Comparison of ENCODE assay signal across 29 cellular contexts in the genomic region with DNA sequence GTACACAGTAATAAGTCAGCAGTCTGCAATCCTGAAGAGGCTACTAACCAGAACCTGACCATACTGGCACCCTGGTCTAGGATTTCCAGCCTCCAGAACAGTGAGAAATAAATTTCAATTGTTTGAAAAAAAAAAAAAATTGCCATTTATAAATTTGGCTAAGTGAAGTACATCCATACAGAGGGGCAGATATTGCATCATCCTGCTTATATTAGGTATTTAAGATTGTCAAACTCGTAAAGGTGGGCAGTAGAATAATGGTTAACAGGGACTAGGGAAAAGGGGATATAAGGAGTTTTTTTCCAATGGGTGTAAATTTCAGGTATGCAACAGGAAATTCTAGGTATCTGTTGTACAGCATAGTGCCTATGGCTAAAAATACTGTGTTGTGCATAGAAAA.
"Had no signal": no experiment of that assay in that cellular context is flagged by ENCODE, and none has a peak within 500 bp of the region (broad histone marks: within the 10 kb centered on the region; RNA-seq: fewer than 3 reads in every experiment).

No MANE protein-coding gene starts in this region.

- H3K4me2 ChIP-seq: smooth muscle cell had no signal

- DNase-seq: naive thymus-derived CD8-positive, alpha-beta T cell; nephron progenitor cell; nucleus accumbens; pancreas; retina; right cardiac atrium; spleen; stimulated activated CD4-positive, alpha-beta T cell treated with anti-CD3 and anti-CD28 coated beads, Interleukin-12 subunit alpha, Interleukin-12 subunit beta, amount 100 ng/mL, for 4 hours; stimulated activated CD4-positive, alpha-beta T cell treated with anti-CD3 and anti-CD28 coated beads, Interleukin-1b, Interleukin-23, amount 100 ng/mL, for 48 hours; stimulated activated CD4-positive, alpha-beta T cell treated with anti-CD3 and anti-CD28 coated beads, Interleukin-4, amount 100 ng/mL, for 1 hour; stimulated activated CD4-positive, alpha-beta T cell treated with anti-CD3 and anti-CD28 coated beads, Interleukin-4, amount 100 ng/mL, for 4 hours; stimulated activated CD8-positive, alpha-beta memory T cell treated with anti-CD3 and anti-CD28 coated beads, Interleukin-4, amount 100 ng/mL, for 48 hours; stimulated activated naive CD4-positive, alpha-beta T cell; stimulated activated naive CD8-positive, alpha-beta T cell treated with anti-CD3 and anti-CD28 coated beads, Interleukin-15, amount 100 ng/mL, for 72 hours; stimulated activated naive CD8-positive, alpha-beta T cell treated with anti-CD3 and anti-CD28 coated beads, Interleukin-15, Interleukin-2, amounts not matched to agents 100 U/mL and 50 U/mL, for 24 hours; substantia nigra; testis; tibial artery; transverse colon; upper lobe of right lung; uterus had no signal

- FAIRE-seq: pancreas had no signal

- H3K36me3 ChIP-seq: neutrophil, pancreas, prostate gland, spleen, suprapubic skin, tibial artery, transverse colon, upper lobe of right lung, uterus had no signal

- H3K9me3 ChIP-seq: neutrophil, pancreas, prostate gland, suprapubic skin, testis, tibial artery, transverse colon, upper lobe of right lung, uterus had no signal

- H3K27ac ChIP-seq: neutrophil, pancreas, prostate gland, skin epidermis, spleen, suprapubic skin, testis, tibial artery, transverse colon, upper lobe of right lung, uterus had no signal

- H3K27me3 ChIP-seq: neutrophil, pancreas, spleen, suprapubic skin, testis, tibial artery, transverse colon, upper lobe of right lung, uterus had no signal

- ATAC-seq: naive thymus-derived CD8-positive, alpha-beta T cell; natural killer cell treated with Interleukin-12 subunit alpha and Interleukin-12 subunit beta and Interleukin-15 and Interleukin-18, amount 100 ng/mL, for 72 hours; pancreas; right cardiac atrium; sciatic nerve; stimulated activated memory B cell treated with anti-CD40 and anti-IgM and Interleukin-4, amounts not matched to agents 10 μg/mL and 1 μg/mL and 100 μg/mL, for 72 hours; stimulated activated naive CD8-positive, alpha-beta T cell treated with anti-CD3 and anti-CD28 coated beads, Interleukin-15, amount 100 ng/mL, for 72 hours; stimulated activated naive CD8-positive, alpha-beta T cell treated with anti-CD3 and anti-CD28 coated beads, Interleukin-15, Interleukin-2, amounts not matched to agents 100 U/mL and 50 U/mL, for 24 hours; upper lobe of right lung had no signal

- H3K4me3 ChIP-seq: pancreas, prostate gland, skin epidermis, smooth muscle cell, spleen, suprapubic skin, testis, tibial artery, transverse colon, upper lobe of right lung, uterus had no signal

- H3K4me1 ChIP-seq: pancreas, prostate gland, spleen, suprapubic skin, testis, tibial artery, transverse colon, upper lobe of right lung, uterus had no signal
